ENCODE assay signal across 17 cellular contexts in the genomic region with DNA sequence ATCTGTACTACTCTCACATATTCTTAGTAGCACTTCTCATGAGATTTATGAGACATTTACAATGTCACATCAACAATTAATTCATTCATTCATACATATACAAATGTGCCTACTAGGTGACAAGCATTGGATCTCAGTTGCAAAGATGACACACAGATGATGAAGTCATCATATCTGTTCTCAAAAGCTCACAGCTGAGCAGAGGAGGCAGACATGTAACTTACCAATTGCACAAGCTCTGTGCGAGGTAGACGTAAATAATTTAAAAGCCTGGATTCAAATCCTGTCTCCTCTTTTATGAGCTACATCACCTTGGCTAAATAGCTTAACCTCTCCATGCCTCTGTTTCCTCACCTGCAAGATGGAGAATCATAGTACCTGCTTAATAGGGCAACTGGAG.
A peak's percentile ranks its signal among the peaks of the same experiment; 100 is the strongest.
DNase-seq lines count a peak whose midpoint lies in the region; ATAC-seq, FAIRE-seq and TF ChIP-seq lines count a peak whose summit lies in the region.
"Had no signal": no experiment of that assay in that cellular context is flagged by ENCODE, and none has a peak within 500 bp of the region (broad histone marks: within the 10 kb centered on the region; RNA-seq: fewer than 3 reads in every experiment).

No MANE protein-coding gene starts in this region.

- 0 out of 2 replicates have a peak overlapping the region, but pooled peaks have one; percentile 33 for H3K14ac ChIP-seq in IMR-90 (replicated peaks; ENCODE audit: low read depth, low read length)

- no peak for TF ChIP-seq POLR2A in IMR-90 (IDR thresholded peaks at IDR 0.05; ENCODE audit: low read depth, low read length)

- no peak for FAIRE-seq in bronchial epithelial cell (lab: Jason Lieb, UNC)
- FAIRE-seq: endometrium, GM12891, kidney, TTC549 had no signal

- H3K4me2 ChIP-seq in IMR-90 (ENCODE audit: low read depth, low read length) = no peak overlapping the region; the same call in 1 of the 2 replicates

- no peak overlapping the region for H4K91ac ChIP-seq in IMR-90 (ENCODE audit: insufficient read depth, low read depth, low read length)

- H3K4me3 Mint-ChIP-seq in mesothelial cell of epicardium = no peak overlapping the region
- H3K4me3 Mint-ChIP-seq in activated naive CD8-positive, alpha-beta T cell treated with anti-CD3 and anti-CD28 coated beads, Interleukin-2, amount 50 U/mL, for 24 hours = no peak overlapping the region
- H3K4me3 Mint-ChIP-seq: activated naive CD4-positive, alpha-beta T cell treated with anti-CD3 and anti-CD28 coated beads, Interleukin-2, amount 10 ng/mL, durations not matched to agents 7 days and 5 days had no signal

- H3K4me3 ChIP-seq in IMR-90 (ENCODE audit: insufficient read depth, low read depth, low read length) (no peak overlapping the region), bronchial epithelial cell (ENCODE audit: low read depth, low read length) (no peak overlapping the region)

- no peak overlapping the region for H3K9ac ChIP-seq in IMR-90 (ENCODE audit: low read depth, low read length)

- WGBS in IMR-90 (ENCODE audit: extremely low coverage in 2 of 2, insufficient read length in 1 of 2), 2 experiments = no CpG with 5 or more reads among the region's 2 CpGs

- TF ChIP-seq RAD21 in IMR-90 (IDR thresholded peaks at IDR 0.05; ENCODE audit: low read length) = no peak

- in situ Hi-C loops in IMR-90 (cut with MboI; ENCODE audit: low sequenced_read_pairs) = loop anchor here (5.0 kb wide), 2 partner anchors 77 to 133 kb away; no protein-coding TSS in a partner anchor

- peaks cover 19 to 41% of the 10 kb centered on the region in 2 experiments for H3K79me1 ChIP-seq in IMR-90 (ENCODE audit: low read depth in 1 of 2, low read length in 2 of 2)

- no peak overlapping the region for H3K27ac ChIP-seq in IMR-90 (ENCODE audit: insufficient read depth, low read length)

- peaks cover 5% of the 10 kb centered on the region; the same call in 1 of the 2 replicates for H3K36me3 ChIP-seq in IMR-90 (ENCODE audit: control insufficient read depth, insufficient read depth, low read length)
- no peaks in the 10 kb centered on the region for H3K36me3 ChIP-seq in bronchial epithelial cell (ENCODE audit: control insufficient read depth, insufficient read depth, low read length)

- peaks cover 17% of the 10 kb centered on the region for H3K4me1 ChIP-seq in IMR-90 (ENCODE audit: control insufficient read depth, insufficient read depth, low read length)

- peaks cover 16% of the 10 kb centered on the region for H3K9me1 ChIP-seq in IMR-90 (ENCODE audit: insufficient read depth, low read length)

- no peak overlapping the region for H2AK9ac ChIP-seq in IMR-90 (replicated peaks; ENCODE audit: low read depth, low read length, poor library complexity)

- peak overlapping the region; percentile 96 for H3K27ac Mint-ChIP-seq in mesothelial cell of epicardium
- H3K27ac Mint-ChIP-seq in activated naive CD8-positive, alpha-beta T cell treated with anti-CD3 and anti-CD28 coated beads, Interleukin-2, amount 50 U/mL, for 24 hours = no peak overlapping the region
- H3K27ac Mint-ChIP-seq: progenitor cell of endocrine pancreas had no signal

- peak overlapping the region; percentile 48 for H2BK20ac ChIP-seq in IMR-90 (ENCODE audit: low read depth, low read length)

- dilution Hi-C loops in IMR-90 (cut with HindIII; ENCODE audit: low sequenced_read_pairs, unreplicated experiment) = no loop called here

- H3K27me3 ChIP-seq in IMR-90 (ENCODE audit: control insufficient read depth, insufficient read depth, low read length) (no peaks in the 10 kb centered on the region), bronchial epithelial cell (ENCODE audit: control insufficient read depth, insufficient read depth, low read length) (no peaks in the 10 kb centered on the region)

- H2BK5ac ChIP-seq in IMR-90 (ENCODE audit: low read depth, low read length, poor library complexity, severe bottlenecking) = peak overlapping the region; percentile 93

- no peak overlapping the region for H3K56ac ChIP-seq in IMR-90 (ENCODE audit: extremely low read depth, insufficient read depth, low read length)

- intact Hi-C loops in IMR-90 (cut with micrococcal nuclease) = loop anchor here (5.0 to 10.0 kb wide), 4 partner anchors 68 to 315 kb away; no protein-coding TSS in a partner anchor

- no peak overlapping the region for H4K8ac ChIP-seq in IMR-90 (ENCODE audit: low read depth in 2 of 2, low read length in 2 of 2)

- no peak for ATAC-seq in IMR-90 (ENCODE audit: low read depth)
- no peak for ATAC-seq in activated naive CD8-positive, alpha-beta T cell treated with anti-CD3 and anti-CD28 coated beads, Interleukin-2, amount 50 U/mL, for 24 hours

- H2AK5ac ChIP-seq in IMR-90 (ENCODE audit: low read depth, low read length) = peak overlapping the region; percentile 41; the same call in 1 of the 2 replicates

- H4K20me1 ChIP-seq in IMR-90 (ENCODE audit: insufficient read depth, low read length) = peaks cover 11% of the 10 kb centered on the region; the same call in 1 of the 2 replicates

- no peak overlapping the region for H4K5ac ChIP-seq in IMR-90 (ENCODE audit: low read depth, low read length)

- no peaks in the 10 kb centered on the region for H3K9me3 ChIP-seq in IMR-90 (ENCODE audit: control insufficient read depth, insufficient read depth, low read length)

- TF ChIP-seq CTCF in IMR-90 (conservative IDR thresholded peaks at IDR 0.05; ENCODE audit: low read depth, low read length) (no peak), bronchial epithelial cell (IDR thresholded peaks at IDR 0.05; ENCODE audit: insufficient read depth, low read length, severe bottlenecking) (no peak), mesothelial cell of epicardium (IDR thresholded peaks at IDR 0.05; ENCODE audit: unreplicated experiment) (no peak)

- peaks cover 13% of the 10 kb centered on the region for H3K36me3 Mint-ChIP-seq in mesothelial cell of epicardium
- peaks cover 41% of the 10 kb centered on the region for H3K36me3 Mint-ChIP-seq in activated naive CD8-positive, alpha-beta T cell treated with anti-CD3 and anti-CD28 coated beads, Interleukin-2, amount 50 U/mL, for 24 hours (ENCODE audit: low read depth)

- POLR2A ChIA-PET in IMR-90 (lab: Charles Lee; ENCODE audit: unreplicated experiment) = no interaction called here

- H3K27me3 Mint-ChIP-seq in mesothelial cell of epicardium (ENCODE audit: low read depth) = no peaks in the 10 kb centered on the region
- no peaks in the 10 kb centered on the region for H3K27me3 Mint-ChIP-seq in activated naive CD8-positive, alpha-beta T cell treated with anti-CD3 and anti-CD28 coated beads, Interleukin-2, amount 50 U/mL, for 24 hours
- H3K27me3 Mint-ChIP-seq: activated naive CD4-positive, alpha-beta T cell treated with anti-CD3 and anti-CD28 coated beads, Interleukin-2, amount 10 ng/mL, durations not matched to agents 7 days and 5 days; progenitor cell of endocrine pancreas had no signal

- no peak overlapping the region for H2BK15ac ChIP-seq in IMR-90 (ENCODE audit: low read depth, low read length)

- H2BK120ac ChIP-seq in IMR-90 (ENCODE audit: low read depth, low read length) = peak overlapping the region; percentile 30; the same call in 1 of the 2 replicates

- peaks cover 63% of the 10 kb centered on the region for H3K4me1 Mint-ChIP-seq in mesothelial cell of epicardium
- peaks cover 41% of the 10 kb centered on the region for H3K4me1 Mint-ChIP-seq in activated naive CD8-positive, alpha-beta T cell treated with anti-CD3 and anti-CD28 coated beads, Interleukin-2, amount 50 U/mL, for 24 hours

- CTCF ChIA-PET in IMR-90 (lab: Yijun Ruan, JAX) = no interaction called here

- H2AFZ ChIP-seq in IMR-90 (replicated peaks; ENCODE audit: low read length, poor library complexity) = no peak overlapping the region

- H3K23ac ChIP-seq in IMR-90 (ENCODE audit: low read depth, low read length) = peak overlapping the region; percentile 73; the same call in 1 of the 2 replicates

- peaks cover 8% of the 10 kb centered on the region for H3K9me3 Mint-ChIP-seq in mesothelial cell of epicardium
- H3K9me3 Mint-ChIP-seq in activated naive CD8-positive, alpha-beta T cell treated with anti-CD3 and anti-CD28 coated beads, Interleukin-2, amount 50 U/mL, for 24 hours = no peaks in the 10 kb centered on the region
- H3K9me3 Mint-ChIP-seq: activated naive CD4-positive, alpha-beta T cell treated with anti-CD3 and anti-CD28 coated beads, Interleukin-2, amount 10 ng/mL, durations not matched to agents 7 days and 5 days had no signal

- H3K4ac ChIP-seq in IMR-90 (ENCODE audit: low read depth, low read length) = peak overlapping the region; percentile 9; the same call in 1 of the 2 replicates

- H3K18ac ChIP-seq in IMR-90 (ENCODE audit: low read depth, low read length) = no peak overlapping the region

- DNase-seq in Daoy (ENCODE audit: low read depth) (peak; percentile 19), IMR-90 (peak; percentile 72), bronchial epithelial cell (ENCODE audit: low read depth) (peak; percentile 69), mesothelial cell of epicardium (ENCODE audit: low spot score in 2 of 2, unreplicated experiment in 2 of 2) (no peak), OCI-M2 (lab: John Stamatoyannopoulos, UW; ENCODE audit: unreplicated experiment) (no peak), RPMI8226 (no peak)
- no peak for DNase-seq in activated naive CD8-positive, alpha-beta T cell treated with anti-CD3 and anti-CD28 coated beads, Interleukin-2, amount 50 U/mL, for 24 hours
- DNase-seq: activated naive CD4-positive, alpha-beta T cell treated with anti-CD3 and anti-CD28 coated beads, Interleukin-2, amount 10 ng/mL, durations not matched to agents 7 days and 5 days; central memory CD4-positive, alpha-beta T cell; head of caudate nucleus; kidney; MM.1S; NCI-H2171 had no signal

- no TSS peak for BruUV-seq in IMR-90 (replicated peaks; lab: Mats Ljungman, UMichigan)

TF ChIP-seq in IMR-90, 13 proteins besides CTCF, POLR2A, EP300 and RAD21:
- TF ChIP-seq CEBPB (IDR thresholded peaks at IDR 0.05; ENCODE audit: low read depth, low read length) (peak; percentile 84), RCOR1 (IDR thresholded peaks at IDR 0.05; ENCODE audit: insufficient replicate concordance, low read length) (no peak), FOS (IDR thresholded peaks at IDR 0.05; ENCODE audit: low read depth, low read length) (no peak), MAFK (IDR thresholded peaks at IDR 0.05; ENCODE audit: low read depth, low read length) (peak; percentile 34; the same call in 1 of the 2 replicates)

Comparison
In these comparisons a context has a peak if more than half of its experiments do, and no peak if none do; other contexts are left out.
1. DNase-seq: peak in Daoy (single experiment), IMR-90 (single experiment) and bronchial epithelial cell (single experiment); none in mesothelial cell of epicardium (0 of 2), activated naive CD8-positive, alpha-beta T cell treated with anti-CD3 and anti-CD28 coated beads, Interleukin-2, amount 50 U/mL, for 24 hours (single experiment), OCI-M2 (single experiment) and RPMI8226 (single experiment).